8 cellular contexts compared by ENCODE assay signal in genomic region chr2:240913810-240914644, GRCh38. TPM values are rescaled to one million over a fixed set of nuclear protein-coding genes. Genes with fewer than 3 reads are reported as not detected.
A peak's percentile ranks its signal among the peaks of the same experiment; 100 is the strongest.
DNase-seq lines count a peak whose midpoint lies in the region; ATAC-seq, FAIRE-seq and TF ChIP-seq lines count a peak whose summit lies in the region.

No MANE protein-coding gene starts in this region.

- ATAC-seq in pancreas, result peak; percentile 57 to 79 (median 76)

- peak in 1 of 2 donors; percentile 20 for TF ChIP-seq EP300 in tibial nerve (IDR thresholded peaks at IDR 0.05)

- H3K4me3 ChIP-seq in fibroblast of the aortic adventitia (ENCODE audit: low read depth, low read length) (no peak overlapping the region), pancreas (no peak overlapping the region), tibial nerve (no peak overlapping the region)

- TF ChIP-seq POLR2A in tibial nerve (IDR thresholded peaks at IDR 0.05), result no peak

- TF ChIP-seq CTCF in fibroblast of the aortic adventitia (IDR thresholded peaks at IDR 0.05; ENCODE audit: insufficient read depth, low read length) (peak; percentile 96), pancreas (IDR thresholded peaks at IDR 0.05) (peak; percentile 78 to 87 (median 81)), tibial nerve (IDR thresholded peaks at IDR 0.05) (peak; percentile 87 to 95 (median 91))

- no peak for FAIRE-seq in pancreas (lab: Jason Lieb, UNC)

- H3K9me3 ChIP-seq in pancreas (no peaks in the 10 kb centered on the region), tibial nerve (no peaks in the 10 kb centered on the region)

- intact Hi-C loops in pancreas (cut with DNase I), result no loop called here

- WGBS in pancreas, 2 donors, result 29 to 35% methylated on average over 34 to 36 of the region's 36 CpGs
- WGBS in tibial nerve, 2 donors, result 24 to 29% methylated on average over 23 to 28 of the region's 36 CpGs

- peak; percentile 17 for DNase-seq in NK-92 treated with Interleukin-12 subunit alpha and Interleukin-12 subunit beta, amount 100 ng/mL, for 24 hours (lab: John Stamatoyannopoulos, UW)
- no peak for DNase-seq in NK-92 (lab: John Stamatoyannopoulos, UW; ENCODE audit: unreplicated experiment)
- DNase-seq in NOMO-1 treated with DMSO at 0.1 percent for 48 hours (lab: John Stamatoyannopoulos, UW; ENCODE audit: unreplicated experiment), result peak; percentile 8
- DNase-seq in activated T-cell treated with anti-CD3 and anti-CD28 coated beads, Interleukin-2, amount 50 U/mL, for 48 hours, result peak; percentile 82 to 83
- DNase-seq in fibroblast of the aortic adventitia (ENCODE audit: low read depth), result peak; percentile 79
- peak in 5 of 6 donors; percentile 32 to 87 (median 70) for DNase-seq in pancreas
- peak; percentile 77 to 80 for DNase-seq in tibial nerve (ENCODE audit: low spot score in 2 of 2)
- DNase-seq in SW480 (ENCODE audit: low spot score), result no peak

- H3K4me1 ChIP-seq in pancreas, result no peaks in the 10 kb centered on the region
- peaks cover 0 to 51% (median 31%) of the 10 kb centered on the region in 4 donors for H3K4me1 ChIP-seq in tibial nerve

- H3K27ac ChIP-seq in pancreas (no peak overlapping the region), tibial nerve (peak overlapping the region in 1 of 4 donors; percentile 82)

- H3K36me3 ChIP-seq in pancreas (no peaks in the 10 kb centered on the region), tibial nerve (no peaks in the 10 kb centered on the region)

- no peaks in the 10 kb centered on the region for H3K27me3 ChIP-seq in pancreas
- H3K27me3 ChIP-seq in tibial nerve, result no peaks in the 10 kb centered on the region

RNA-seq across cellular contexts. Expression of gene CROCC2, which starts 7.9 kb away (rescaled TPM):
- total RNA-seq in fibroblast of the aortic adventitia (ENCODE audit: low replicate concordance) (under 0.01 and 0.41 TPM in 2 replicates), pancreas (under 1 TPM in 1 of 6 donors, not detected in 5; 0.04 TPM), tibial nerve (1 to 10 TPM in 1 of 4 donors, under 1 TPM in 1, not detected in 2; 0.44 to 1.2 TPM)
- polyA plus RNA-seq in pancreas, result under 1 TPM; 0.04 to 0.05 TPM

RNA-seq across cellular contexts. Expression of gene MAB21L4, which starts 18.1 kb away (rescaled TPM):
- total RNA-seq in fibroblast of the aortic adventitia (ENCODE audit: low replicate concordance) (not detected in 2 replicates), pancreas (1 to 10 TPM in 2 of 6 donors, under 1 TPM in 4; 0.14 to 1.5 (median 0.45) TPM), tibial nerve (not detected)
- 1 to 10 TPM; 2.0 TPM for polyA plus RNA-seq in pancreas

RNA-seq across cellular contexts. Expression of gene AGXT, which starts 45.4 kb away (rescaled TPM):
- total RNA-seq in fibroblast of the aortic adventitia (ENCODE audit: low replicate concordance) (not detected in 2 replicates), pancreas (under 1 TPM in 1 of 6 donors, not detected in 5; 0.76 TPM), tibial nerve (under 1 TPM in 1 of 4 donors, not detected in 3; 0.30 TPM)
- under 1 TPM; 0.07 to 0.08 TPM for polyA plus RNA-seq in pancreas

Comparison
In these comparisons a context has a peak if more than half of its experiments do, and no peak if none do; other contexts are left out.
1. DNase-seq: peak in NK-92 treated with Interleukin-12 subunit alpha and Interleukin-12 subunit beta, amount 100 ng/mL, for 24 hours (single experiment), NOMO-1 treated with DMSO at 0.1 percent for 48 hours (single experiment), activated T-cell treated with anti-CD3 and anti-CD28 coated beads, Interleukin-2, amount 50 U/mL, for 48 hours (2 of 2), fibroblast of the aortic adventitia (single experiment), pancreas (5 of 6) and tibial nerve (2 of 2); none in NK-92 (single experiment) and SW480 (single experiment).
2. Peak in every context shown above with its lines, with median percentiles within 50 percentile points of each other: CTCF ChIP-seq.